12 cellular contexts compared by ENCODE assay signal in genomic region chr2:160223560-160223959, GRCh38. TPM values are rescaled to one million over a fixed set of nuclear protein-coding genes. Genes with fewer than 3 reads are reported as not detected.
DNase-seq lines count a peak whose midpoint lies in the region; ATAC-seq and TF ChIP-seq lines count a peak whose summit lies in the region.
"Had no signal": no experiment of that assay in that cellular context is flagged by ENCODE, and none has a peak within 500 bp of the region (broad histone marks: within the 10 kb centered on the region; RNA-seq: fewer than 3 reads in every experiment).

No MANE protein-coding gene starts in this region.

- no peak for ATAC-seq in activated T-cell treated with anti-CD3 and anti-CD28 coated beads, Interleukin-2, amount 50 U/mL, for 72 hours (replicated peaks in 1 of 2)
- no peak for ATAC-seq in foreskin keratinocyte
- no peak for ATAC-seq in GM21423 (IDR thresholded peaks at IDR 0.05; ENCODE audit: unreplicated experiment)
- ATAC-seq in GM19328 (IDR thresholded peaks at IDR 0.05; ENCODE audit: unreplicated experiment) = no peak
- no peak for ATAC-seq in GM18870 (IDR thresholded peaks at IDR 0.05; ENCODE audit: unreplicated experiment)

- H3K4me3 ChIP-seq in SJSA1 (no peak overlapping the region), suprapubic skin (no peak overlapping the region)
- H3K4me3 ChIP-seq: vagina had no signal

- no peak for TF ChIP-seq CTCF in foreskin keratinocyte (conservative IDR thresholded peaks at IDR 0.05)
- no peak for TF ChIP-seq CTCF in suprapubic skin (IDR thresholded peaks at IDR 0.05)

- peaks cover 73% of the 10 kb centered on the region for H3K4me1 Mint-ChIP-seq in activated T-cell treated with anti-CD3 and anti-CD28 coated beads, Interleukin-2, amount 50 U/mL, for 72 hours (ENCODE audit: low read depth)

- H3K9me3 ChIP-seq in SJSA1 (replicated peaks) = no peaks in the 10 kb centered on the region
- H3K9me3 ChIP-seq in suprapubic skin = no peaks in the 10 kb centered on the region
- H3K9me3 ChIP-seq: vagina had no signal

- no peaks in the 10 kb centered on the region for H3K36me3 Mint-ChIP-seq in activated T-cell treated with anti-CD3 and anti-CD28 coated beads, Interleukin-2, amount 50 U/mL, for 72 hours (ENCODE audit: insufficient read depth in 2 of 2)

- no peak for TF ChIP-seq POLR2A in suprapubic skin (IDR thresholded peaks at IDR 0.05)

- H3K27me3 Mint-ChIP-seq in activated T-cell treated with anti-CD3 and anti-CD28 coated beads, Interleukin-2, amount 50 U/mL, for 72 hours (ENCODE audit: low read depth) = peaks cover 33% of the 10 kb centered on the region

- H3K27ac ChIP-seq in SJSA1 = peak overlapping the region; percentile 69
- H3K27ac ChIP-seq in foreskin keratinocyte = peak overlapping the region; percentile 79
- peak overlapping the region; percentile 82 for H3K27ac ChIP-seq in suprapubic skin
- H3K27ac ChIP-seq: vagina had no signal

- H3K27ac Mint-ChIP-seq in activated T-cell treated with anti-CD3 and anti-CD28 coated beads, Interleukin-2, amount 50 U/mL, for 72 hours = peak overlapping the region; percentile 42
- H3K27ac Mint-ChIP-seq: nephron progenitor cell had no signal

- DNase-seq in activated T-cell treated with anti-CD3 and anti-CD28 coated beads, Interleukin-2, amount 50 U/mL, for 72 hours = no peak
- no peak for DNase-seq in activated T-cell treated with anti-CD3 and anti-CD28 coated beads, Interleukin-2, amount 50 U/mL, for 1 hour
- DNase-seq in SJSA1 (ENCODE audit: low read depth in 1 of 2, low spot score in 2 of 2) = no peak
- DNase-seq in foreskin keratinocyte = peak in 1 of 2 donors; percentile 75
- DNase-seq in suprapubic skin (ENCODE audit: low spot score in 2 of 2) = no peak
- DNase-seq: nephron progenitor cell had no signal

- no peaks in the 10 kb centered on the region for H3K9me3 Mint-ChIP-seq in activated T-cell treated with anti-CD3 and anti-CD28 coated beads, Interleukin-2, amount 50 U/mL, for 72 hours
- H3K9me3 Mint-ChIP-seq: nephron progenitor cell had no signal

- 72% methylated on average over 3 of the region's 3 CpGs for WGBS in suprapubic skin

- H3K4me1 ChIP-seq in SJSA1 (replicated peaks) (peaks cover 74% of the 10 kb centered on the region), foreskin keratinocyte (peaks cover 82% of the 10 kb centered on the region), suprapubic skin (peaks cover 89% of the 10 kb centered on the region)

- peak overlapping the region; percentile 63 to 79 for H3K4me3 Mint-ChIP-seq in activated T-cell treated with anti-CD3 and anti-CD28 coated beads, Interleukin-2, amount 50 U/mL, for 72 hours
- H3K4me3 Mint-ChIP-seq: nephron progenitor cell had no signal

- H3K36me3 ChIP-seq in SJSA1 (no peaks in the 10 kb centered on the region), suprapubic skin (no peaks in the 10 kb centered on the region)
- H3K36me3 ChIP-seq: vagina had no signal

- no peaks in the 10 kb centered on the region for H3K27me3 ChIP-seq in SJSA1 (replicated peaks)
- no peaks in the 10 kb centered on the region for H3K27me3 ChIP-seq in foreskin keratinocyte
- H3K27me3 ChIP-seq in suprapubic skin = no peaks in the 10 kb centered on the region
- H3K27me3 ChIP-seq: vagina had no signal

- no peak for TF ChIP-seq EP300 in suprapubic skin (IDR thresholded peaks at IDR 0.05)

RNA-seq across cellular contexts. Expression of gene ITGB6, which starts 23.5 kb away (rescaled TPM):
- total RNA-seq in activated T-cell treated with anti-CD3 and anti-CD28 coated beads, Interleukin-2, amount 50 U/mL, for 72 hours = not detected
- total RNA-seq in SJSA1 (2014; rRNA removed; shearing (Covaris generic)) = not detected in 2 replicates
- total RNA-seq in foreskin keratinocyte (41.2 and 113 TPM in 2 replicates), suprapubic skin (10 to 100 TPM in 2 of 4 donors, 1 to 10 TPM in 2; 4.4 to 13.8 (median 10.0) TPM)
- polyA plus RNA-seq in foreskin keratinocyte = 13.9 and 31.2 TPM in 2 replicates
- total RNA-seq: activated CD8-positive, alpha-beta memory T cell treated with anti-CD3 and anti-CD28 coated beads for 36 hours; T-helper 2 cell treated with Interferon-gamma antibody and Interleukin-4, amounts not matched to agents 100 ng/mL and 5 ng/mL, for 36 hours had no signal
